ENCODE assay signal across 1 cellular context in the genomic region with DNA sequence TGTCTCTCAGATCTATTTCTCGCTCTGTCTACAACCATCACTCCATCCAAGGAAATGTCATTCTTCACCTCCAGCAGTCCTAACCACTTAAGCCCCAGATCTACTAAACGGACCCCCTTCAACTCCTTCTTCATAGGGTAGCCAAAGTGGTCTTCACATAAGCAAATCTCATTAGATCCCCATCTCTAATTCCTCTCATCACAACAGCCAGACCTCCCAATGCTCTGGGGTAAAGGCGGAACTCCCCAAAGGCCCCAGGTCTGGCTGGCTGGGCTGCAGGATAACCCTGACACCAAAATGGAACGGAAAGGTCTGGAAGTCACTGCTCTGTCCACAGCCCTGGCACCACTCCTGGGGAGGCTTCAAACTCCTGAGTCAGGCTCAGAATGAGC.
TF ChIP-seq lines count a peak whose summit lies in the region.

No MANE protein-coding gene starts in this region.

TF ChIP-seq in K562, 482 proteins besides CTCF, POLR2A, EP300 and RAD21 (continued from another document):
- TF ChIP-seq, protein P1, sequence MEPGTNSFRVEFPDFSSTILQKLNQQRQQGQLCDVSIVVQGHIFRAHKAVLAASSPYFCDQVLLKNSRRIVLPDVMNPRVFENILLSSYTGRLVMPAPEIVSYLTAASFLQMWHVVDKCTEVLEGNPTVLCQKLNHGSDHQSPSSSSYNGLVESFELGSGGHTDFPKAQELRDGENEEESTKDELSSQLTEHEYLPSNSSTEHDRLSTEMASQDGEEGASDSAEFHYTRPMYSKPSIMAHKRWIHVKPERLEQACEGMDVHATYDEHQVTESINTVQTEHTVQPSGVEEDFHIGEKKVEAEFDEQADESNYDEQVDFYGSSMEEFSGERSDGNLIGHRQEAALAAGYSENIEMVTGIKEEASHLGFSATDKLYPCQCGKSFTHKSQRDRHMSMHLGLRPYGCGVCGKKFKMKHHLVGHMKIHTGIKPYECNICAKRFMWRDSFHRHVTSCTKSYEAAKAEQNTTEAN (CRISPR knock-in tag; IDR thresholded peaks at IDR 0.05), result no peak
